Comparison of ENCODE assay signal across 19 cellular contexts in the genomic region with DNA sequence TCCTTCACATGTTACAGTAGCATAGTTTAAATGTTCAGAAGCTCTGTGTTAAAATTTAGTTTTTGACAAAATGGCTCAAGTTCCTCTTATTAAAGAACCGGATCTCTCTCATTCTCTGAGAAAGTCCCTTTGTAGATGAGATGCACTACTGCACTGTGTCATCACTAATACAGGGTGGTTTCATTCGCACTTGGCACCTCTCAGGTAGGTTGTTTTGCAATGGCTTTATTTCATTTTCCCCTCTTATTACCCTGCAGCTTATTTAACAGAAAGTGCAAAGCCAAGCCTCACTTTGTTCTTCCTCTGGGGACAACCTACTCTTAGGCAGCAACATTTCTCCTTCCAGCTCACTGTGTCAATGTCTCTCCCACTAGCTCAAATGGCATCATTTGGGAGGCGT.
DNase-seq lines count a peak whose midpoint lies in the region; ATAC-seq and FAIRE-seq lines count a peak whose summit lies in the region.
"Had no signal": no experiment of that assay in that cellular context is flagged by ENCODE, and none has a peak within 500 bp of the region (broad histone marks: within the 10 kb centered on the region; RNA-seq: fewer than 3 reads in every experiment).

No MANE protein-coding gene starts in this region.

- DNase-seq in urothelium cell line (ENCODE audit: low spot score): no peak
- DNase-seq in foreskin melanocyte: no peak
- DNase-seq in NCI-H1092 treated with DMSO at 0.1 percent for 48 hours (lab: John Stamatoyannopoulos, UW): no peak
- DNase-seq in NCI-H774 (lab: John Stamatoyannopoulos, UW): no peak
- DNase-seq: BE2C; CD4-positive, CD25-positive, alpha-beta regulatory T cell; COR-L47; MM.1S; NCI-H1105; NCI-H1694; OCI-M1; Right ventricle myocardium superior; SW 1271 had no signal

- peak; percentile 62 for ATAC-seq in GM18520 (IDR thresholded peaks at IDR 0.05; ENCODE audit: unreplicated experiment)
- ATAC-seq in GM19351 (IDR thresholded peaks at IDR 0.05; ENCODE audit: unreplicated experiment): peak; percentile 85
- peak; percentile 69 for ATAC-seq in HG02840 (IDR thresholded peaks at IDR 0.05; ENCODE audit: low FRiP score, unreplicated experiment)

- FAIRE-seq in urothelium cell line (lab: Jason Lieb, UNC): peak; percentile 17
- FAIRE-seq: G401.6, GM12892, TTC549 had no signal
